Comparison of ENCODE assay signal across 10 cellular contexts in the genomic region with DNA sequence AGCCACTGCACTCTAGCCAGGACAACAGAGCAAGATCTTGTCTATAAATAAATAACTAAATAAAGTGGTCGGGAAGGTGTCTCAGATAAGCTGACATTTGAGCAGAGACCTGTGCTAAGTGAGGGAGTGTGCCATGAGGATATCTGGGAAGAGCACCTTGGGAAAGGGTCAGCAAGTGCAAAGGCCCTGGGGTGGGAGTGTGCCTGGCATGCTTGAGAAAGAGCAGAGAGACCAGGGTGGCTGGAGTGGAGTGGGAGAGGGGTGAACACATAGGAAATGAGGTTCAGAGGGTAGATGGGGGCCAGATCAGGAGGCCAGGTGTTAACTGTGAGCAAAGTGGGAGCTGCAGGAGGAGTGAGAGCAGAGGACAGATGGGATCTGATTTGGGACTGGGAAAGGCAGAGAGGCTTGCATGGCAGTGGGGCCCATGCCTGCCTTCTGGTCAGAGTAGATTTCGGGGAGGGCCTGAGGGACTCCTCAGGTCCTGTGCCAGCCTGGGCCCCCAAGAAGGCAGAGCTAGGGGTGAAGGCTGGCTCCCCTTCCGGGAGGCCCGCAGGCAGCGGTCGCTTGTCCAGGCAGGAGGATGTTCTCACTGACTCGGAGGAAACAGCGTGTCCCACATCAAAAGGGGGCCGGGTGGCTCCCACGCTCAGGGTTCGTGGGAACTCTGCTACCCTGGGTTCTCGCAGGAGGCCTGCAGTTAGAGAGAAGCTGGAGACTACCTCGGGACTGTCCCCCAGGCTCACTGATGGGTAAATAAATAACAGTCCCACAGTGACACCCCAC.
DNase-seq lines count a peak whose midpoint lies in the region; ATAC-seq and TF ChIP-seq lines count a peak whose summit lies in the region.
"Had no signal": no experiment of that assay in that cellular context is flagged by ENCODE, and none has a peak within 500 bp of the region (broad histone marks: within the 10 kb centered on the region; RNA-seq: fewer than 3 reads in every experiment).

No MANE protein-coding gene starts in this region.

- DNase-seq in DND-41 (peak; percentile 96), UCSD-AML1 (lab: John Stamatoyannopoulos, UW; ENCODE audit: unreplicated experiment) (peak; percentile 61), DMS153 treated with DMSO at 0.1 percent for 48 hours (lab: John Stamatoyannopoulos, UW; ENCODE audit: unreplicated experiment) (no peak), kidney glomerular epithelial cell (lab: John Stamatoyannopoulos, UW) (no peak), LoVo (ENCODE audit: low spot score) (no peak), RWPE1 (ENCODE audit: low spot score) (no peak)
- peak; percentile 49 for DNase-seq in activated effector memory CD4-positive, alpha-beta T cell treated with Interleukin-2 at 50 U/mL for 16 hours
- DNase-seq in stimulated activated CD4-positive, alpha-beta T cell treated with anti-CD3 and anti-CD28 coated beads, Interleukin-1b, Interleukin-23, amount 100 ng/mL, for 4 hours (ENCODE audit: low read depth in 2 of 2): peak; percentile 20 to 37
- DNase-seq: head of caudate nucleus, NCI-H446 had no signal

- H3K9me3 ChIP-seq in DND-41 (ENCODE audit: insufficient read depth, low read length, severe bottlenecking): no peaks in the 10 kb centered on the region

- CTCF ChIA-PET in RWPE1 (lab: Yijun Ruan, JAX): interaction anchor here (0.5 to 0.6 kb wide), 2 partner anchors 9 to 45 kb away, joined by 3 to 4 read pairs; no protein-coding TSS in a partner anchor

- ATAC-seq in DND-41 (ENCODE audit: insufficient read depth, low read depth): peak; percentile 59

- H3K36me3 ChIP-seq in DND-41 (ENCODE audit: insufficient read depth, low read length): peaks cover 87% of the 10 kb centered on the region

- no peaks in the 10 kb centered on the region for H3K27me3 ChIP-seq in DND-41 (ENCODE audit: insufficient read depth, low read length, poor library complexity)

- H3K27ac ChIP-seq in DND-41 (ENCODE audit: low read length): peak overlapping the region; percentile 95
- H3K27ac ChIP-seq in RWPE1: no peak overlapping the region

- H3K4me2 ChIP-seq in DND-41 (ENCODE audit: insufficient read depth, low read length): peak overlapping the region; percentile 59

- POLR2A ChIA-PET in RWPE1 (lab: Yijun Ruan, JAX; ENCODE audit: low non-redundant PET): no interaction called here

- H3K79me2 ChIP-seq in DND-41 (ENCODE audit: insufficient read depth, low read length): peaks cover 74% of the 10 kb centered on the region

- no peaks in the 10 kb centered on the region; the same call in 1 of the 2 replicates for H4K20me1 ChIP-seq in DND-41 (ENCODE audit: insufficient read depth, low read length)

- H3K9ac ChIP-seq in DND-41 (ENCODE audit: low read depth, low read length): peak overlapping the region; percentile 57

- peaks cover 83% of the 10 kb centered on the region for H3K4me1 ChIP-seq in DND-41 (ENCODE audit: insufficient read depth, low read length)

- H3K4me3 ChIP-seq in DND-41 (ENCODE audit: low read depth in 1 of 2, low read length in 2 of 2): peak overlapping the region in 1 of 2 experiments; percentile 42; a peak in 2 of 4 replicates

- TF ChIP-seq CTCF in DND-41 (IDR thresholded peaks at IDR 0.05; ENCODE audit: borderline replicate concordance, extremely low read depth, low read length, poor library complexity, severe bottlenecking): no peak
- no peak for TF ChIP-seq CTCF in RWPE1 (conservative IDR thresholded peaks at IDR 0.05; ENCODE audit: low read depth)

- H2AFZ ChIP-seq in DND-41 (ENCODE audit: low read depth, low read length): no peak overlapping the region

Comparison
In these comparisons a context has a peak if more than half of its experiments do, and no peak if none do; other contexts are left out.
1. DNase-seq: peak in DND-41 (single experiment), UCSD-AML1 (single experiment), activated effector memory CD4-positive, alpha-beta T cell treated with Interleukin-2 at 50 U/mL for 16 hours (single experiment) and stimulated activated CD4-positive, alpha-beta T cell treated with anti-CD3 and anti-CD28 coated beads, Interleukin-1b, Interleukin-23, amount 100 ng/mL, for 4 hours (2 of 2); none in DMS153 treated with DMSO at 0.1 percent for 48 hours (single experiment), kidney glomerular epithelial cell (single experiment), LoVo (single experiment) and RWPE1 (single experiment).